18 cellular contexts compared by ENCODE assay signal in the genomic region with DNA sequence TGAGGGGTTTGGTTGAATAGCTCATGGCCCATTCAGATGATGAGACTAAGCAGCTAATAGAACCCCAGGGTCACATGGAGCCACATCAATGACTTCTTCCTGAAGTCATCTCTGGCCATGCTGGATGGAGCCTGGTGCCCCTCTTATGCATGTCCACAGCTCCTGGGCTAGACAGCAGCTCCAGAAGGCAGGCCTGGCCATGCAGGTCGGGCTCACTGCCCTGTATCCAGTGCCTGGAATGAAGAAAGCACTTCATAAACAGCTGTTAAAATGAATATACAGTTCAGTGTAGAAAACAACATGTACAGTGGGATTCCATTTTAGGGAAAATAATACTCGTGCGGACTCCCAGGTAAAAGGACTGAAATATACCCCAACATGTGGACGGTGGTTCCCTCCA.
"Had no signal": no experiment of that assay in that cellular context is flagged by ENCODE, and none has a peak within 500 bp of the region (broad histone marks: within the 10 kb centered on the region; RNA-seq: fewer than 3 reads in every experiment).

No MANE protein-coding gene starts in this region.

- DNase-seq: activated CD4-positive, alpha-beta T cell treated with anti-CD3 and anti-CD28 coated beads, Interleukin-2, amount 50 U/mL, for 4 hours; activated CD4-positive, CD25-positive, alpha-beta regulatory T cell; activated CD8-positive, alpha-beta memory T cell treated with anti-CD3 and anti-CD28 coated beads, Interleukin-2, amount 10 ng/mL, durations not matched to agents 7 days and 5 days; activated gamma-delta T cell treated with Interleukin-2 at 50 U/mL for 16 hours; activated naive CD8-positive, alpha-beta T cell treated with anti-CD3 and anti-CD28 coated beads for 36 hours; activated T-cell treated with anti-CD3 and anti-CD28 coated beads, Interleukin-2, amount 50 U/mL, for 72 hours; anterior cingulate cortex; effector memory CD4-positive, alpha-beta T cell; hippocampal formation; left colon; stimulated activated CD4-positive, alpha-beta T cell treated with anti-CD3 and anti-CD28 coated beads, Interleukin-4, amount 100 ng/mL, for 1 hour; stimulated activated CD8-positive, alpha-beta memory T cell treated with anti-CD3 and anti-CD28 coated beads, Interleukin-4, amount 100 ng/mL, for 48 hours; stimulated activated naive CD8-positive, alpha-beta T cell treated with anti-CD3 and anti-CD28 coated beads, Interleukin-15, amount 100 ng/mL, for 72 hours had no signal

- FAIRE-seq: colon had no signal

- H3K4me3 ChIP-seq: prostate gland, tibial nerve had no signal

- H3K4me3 Mint-ChIP-seq: activated CD8-positive, alpha-beta memory T cell treated with anti-CD3 and anti-CD28 coated beads, Interleukin-2, amount 10 ng/mL, durations not matched to agents 7 days and 5 days; activated naive CD8-positive, alpha-beta T cell treated with anti-CD3 and anti-CD28 coated beads for 36 hours; activated T-cell treated with anti-CD3 and anti-CD28 coated beads, Interleukin-2, amount 50 U/mL, for 72 hours; natural killer cell treated with Interleukin-12 subunit alpha and Interleukin-12 subunit beta and Interleukin-15 and Interleukin-18, amount 100 ng/mL, for 72 hours; stimulated activated naive CD8-positive, alpha-beta T cell treated with anti-CD3 and anti-CD28 coated beads, Interleukin-15, amount 100 ng/mL, for 72 hours; T-helper 1 cell treated with Interleukin-12 subunit alpha and Interleukin-12 subunit beta and Interleukin-4 antibody, amounts not matched to agents 30 μg/mL and 1 μg/mL, for 36 hours had no signal

- H3K27me3 Mint-ChIP-seq: activated CD8-positive, alpha-beta memory T cell treated with anti-CD3 and anti-CD28 coated beads, Interleukin-2, amount 10 ng/mL, durations not matched to agents 7 days and 5 days; activated naive CD8-positive, alpha-beta T cell treated with anti-CD3 and anti-CD28 coated beads for 36 hours had no signal

- H3K36me3 Mint-ChIP-seq: activated CD8-positive, alpha-beta memory T cell treated with anti-CD3 and anti-CD28 coated beads, Interleukin-2, amount 10 ng/mL, durations not matched to agents 7 days and 5 days; activated naive CD8-positive, alpha-beta T cell treated with anti-CD3 and anti-CD28 coated beads for 36 hours; natural killer cell treated with Interleukin-12 subunit alpha and Interleukin-12 subunit beta and Interleukin-15 and Interleukin-18, amount 100 ng/mL, for 72 hours had no signal

- H3K27me3 ChIP-seq: tibial nerve had no signal

- H3K36me3 ChIP-seq: prostate gland, tibial nerve had no signal

- H3K27ac ChIP-seq: prostate gland, tibial nerve had no signal

- H3K9me3 Mint-ChIP-seq: activated naive CD8-positive, alpha-beta T cell treated with anti-CD3 and anti-CD28 coated beads for 36 hours; activated T-cell treated with anti-CD3 and anti-CD28 coated beads, Interleukin-2, amount 50 U/mL, for 72 hours; natural killer cell treated with Interleukin-12 subunit alpha and Interleukin-12 subunit beta and Interleukin-15 and Interleukin-18, amount 100 ng/mL, for 72 hours; stimulated activated naive CD8-positive, alpha-beta T cell treated with anti-CD3 and anti-CD28 coated beads, Interleukin-15, amount 100 ng/mL, for 72 hours; T-helper 1 cell treated with Interleukin-12 subunit alpha and Interleukin-12 subunit beta and Interleukin-4 antibody, amounts not matched to agents 30 μg/mL and 1 μg/mL, for 36 hours had no signal

- H3K4me1 ChIP-seq: prostate gland had no signal

- H3K27ac Mint-ChIP-seq: activated CD8-positive, alpha-beta memory T cell treated with anti-CD3 and anti-CD28 coated beads, Interleukin-2, amount 10 ng/mL, durations not matched to agents 7 days and 5 days; activated naive CD8-positive, alpha-beta T cell treated with anti-CD3 and anti-CD28 coated beads for 36 hours; activated T-cell treated with anti-CD3 and anti-CD28 coated beads, Interleukin-2, amount 50 U/mL, for 72 hours; natural killer cell treated with Interleukin-12 subunit alpha and Interleukin-12 subunit beta and Interleukin-15 and Interleukin-18, amount 100 ng/mL, for 72 hours; stimulated activated naive CD8-positive, alpha-beta T cell treated with anti-CD3 and anti-CD28 coated beads, Interleukin-15, amount 100 ng/mL, for 72 hours had no signal

- ATAC-seq: activated CD8-positive, alpha-beta memory T cell treated with anti-CD3 and anti-CD28 coated beads, Interleukin-2, amount 10 ng/mL, durations not matched to agents 7 days and 5 days; activated T-cell treated with anti-CD3 and anti-CD28 coated beads, Interleukin-2, amount 50 U/mL, for 72 hours; left colon; natural killer cell treated with Interleukin-12 subunit alpha and Interleukin-12 subunit beta and Interleukin-15 and Interleukin-18, amount 100 ng/mL, for 72 hours; stimulated activated naive CD8-positive, alpha-beta T cell treated with anti-CD3 and anti-CD28 coated beads, Interleukin-15, amount 100 ng/mL, for 72 hours had no signal

- H3K9me3 ChIP-seq: prostate gland, tibial nerve had no signal
